14 cellular contexts compared by ENCODE assay signal in the genomic region with DNA sequence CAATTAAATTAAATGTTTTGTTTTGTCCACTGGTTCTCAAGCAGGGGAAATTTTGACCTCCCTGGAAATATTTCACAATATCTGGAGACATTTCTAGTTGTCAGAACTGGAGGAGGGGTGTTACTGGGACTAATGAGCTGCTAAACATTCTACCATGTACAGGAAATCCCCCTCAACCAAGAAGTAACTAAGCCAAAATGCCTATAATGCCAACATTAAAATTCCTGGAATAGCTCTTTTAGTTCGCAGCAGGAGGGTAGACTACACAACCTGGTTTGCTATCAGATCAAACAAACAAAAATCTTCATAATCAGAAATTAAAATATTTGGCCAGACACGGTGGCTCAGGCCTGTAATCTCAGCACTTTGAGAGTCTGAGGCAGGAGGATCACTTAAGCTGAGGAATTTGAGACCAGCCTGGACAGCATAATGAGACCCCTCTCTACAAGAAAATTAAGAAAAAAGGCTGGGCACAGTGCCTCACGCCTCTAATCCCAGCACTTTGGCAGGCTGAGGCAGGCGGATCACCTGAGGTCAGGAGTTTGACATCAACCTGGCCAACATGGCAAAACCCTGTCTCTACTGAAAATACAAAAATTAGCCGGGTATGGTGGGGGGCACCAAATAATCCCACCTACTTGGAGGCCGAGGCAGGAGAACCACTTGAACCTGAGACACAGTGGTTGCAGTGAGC. TPM values are rescaled to one million over a fixed set of nuclear protein-coding genes. Genes with fewer than 3 reads are reported as not detected.
A peak's percentile ranks its signal among the peaks of the same experiment; 100 is the strongest.
DNase-seq lines count a peak whose midpoint lies in the region; ATAC-seq and TF ChIP-seq lines count a peak whose summit lies in the region.
"Had no signal": no experiment of that assay in that cellular context is flagged by ENCODE, and none has a peak within 500 bp of the region (broad histone marks: within the 10 kb centered on the region; RNA-seq: fewer than 3 reads in every experiment).

No MANE protein-coding gene starts in this region.

- intact Hi-C loops in head of caudate nucleus (cut with DNase I), result no loop called here

- H3K4me1 Mint-ChIP-seq in glutamatergic neuron (ENCODE audit: low read depth, unreplicated experiment) (peaks cover 4% of the 10 kb centered on the region), T-cell (peaks cover 0 to 4% (median 1%) of the 10 kb centered on the region in 3 donors)
- no peaks in the 10 kb centered on the region for H3K4me1 Mint-ChIP-seq in stimulated activated memory B cell treated with anti-CD40 and anti-IgM and Interleukin-4, amounts not matched to agents 10 μg/mL and 1 μg/mL and 100 μg/mL, for 72 hours
- H3K4me1 Mint-ChIP-seq: activated T-helper 17 cell treated with anti-CD3 and anti-CD28 coated beads, Interleukin-2, amount 50 U/mL, for 72 hours had no signal

- CTCF ChIA-PET in T-cell (lab: Charles Lee), result interaction anchor here in 1 of 2 donors (0.7 kb wide), 1 partner anchor 540 kb away, joined by 3 read pairs; no protein-coding TSS in a partner anchor

- H3K4me3 Mint-ChIP-seq in glutamatergic neuron (ENCODE audit: unreplicated experiment) (peak overlapping the region; percentile 15), T-cell (no peak overlapping the region)
- H3K4me3 Mint-ChIP-seq in stimulated activated memory B cell treated with anti-CD40 and anti-IgM and Interleukin-4, amounts not matched to agents 10 μg/mL and 1 μg/mL and 100 μg/mL, for 72 hours, result no peak overlapping the region
- H3K4me3 Mint-ChIP-seq: activated CD4-positive, alpha-beta T cell treated with anti-CD3 and anti-CD28 coated beads, Interleukin-2, amount 10 ng/mL, durations not matched to agents 7 days and 5 days; activated T-helper 17 cell treated with anti-CD3 and anti-CD28 coated beads, Interleukin-2, amount 50 U/mL, for 72 hours; CD8-positive, alpha-beta T cell; stimulated activated naive CD8-positive, alpha-beta T cell treated with anti-CD3 and anti-CD28 coated beads, Interleukin-15, Interleukin-2, amounts not matched to agents 100 ng/mL and 50 ng/mL, for 24 hours; T-helper 2 cell treated with Interferon-gamma antibody and Interleukin-4, amounts not matched to agents 5 μg/mL and 100 μg/mL, for 36 hours had no signal

- DNase-seq in GM03348 (ENCODE audit: low spot score) (peak; percentile 27), amniotic epithelial cell (ENCODE audit: low read depth) (peak; percentile 72), glutamatergic neuron (no peak), retinal pigment epithelial cell (ENCODE audit: low read depth) (peak; percentile 89), head of caudate nucleus (no peak), T-cell (no peak), NCI-H1930 (lab: John Stamatoyannopoulos, UW) (no peak)
- DNase-seq: activated CD4-positive, alpha-beta T cell treated with anti-CD3 and anti-CD28 coated beads, Interleukin-2, amount 10 ng/mL, durations not matched to agents 7 days and 5 days; CD8-positive, alpha-beta T cell; retina had no signal

- H3K27ac Mint-ChIP-seq in glutamatergic neuron (ENCODE audit: unreplicated experiment), result no peak overlapping the region
- no peak overlapping the region for H3K27ac Mint-ChIP-seq in stimulated activated memory B cell treated with anti-CD40 and anti-IgM and Interleukin-4, amounts not matched to agents 10 μg/mL and 1 μg/mL and 100 μg/mL, for 72 hours
- H3K27ac Mint-ChIP-seq in T-cell, result no peak overlapping the region
- H3K27ac Mint-ChIP-seq: activated CD4-positive, alpha-beta T cell treated with anti-CD3 and anti-CD28 coated beads, Interleukin-2, amount 10 ng/mL, durations not matched to agents 7 days and 5 days; activated T-helper 17 cell treated with anti-CD3 and anti-CD28 coated beads, Interleukin-2, amount 50 U/mL, for 72 hours; CD8-positive, alpha-beta T cell; stimulated activated naive CD8-positive, alpha-beta T cell treated with anti-CD3 and anti-CD28 coated beads, Interleukin-15, Interleukin-2, amounts not matched to agents 100 ng/mL and 50 ng/mL, for 24 hours; T-helper 2 cell treated with Interferon-gamma antibody and Interleukin-4, amounts not matched to agents 5 μg/mL and 100 μg/mL, for 36 hours had no signal

- no peaks in the 10 kb centered on the region for H3K9me3 Mint-ChIP-seq in glutamatergic neuron (ENCODE audit: unreplicated experiment)
- no peaks in the 10 kb centered on the region for H3K9me3 Mint-ChIP-seq in stimulated activated memory B cell treated with anti-CD40 and anti-IgM and Interleukin-4, amounts not matched to agents 10 μg/mL and 1 μg/mL and 100 μg/mL, for 72 hours
- H3K9me3 Mint-ChIP-seq in T-cell, result no peaks in the 10 kb centered on the region
- H3K9me3 Mint-ChIP-seq: activated CD4-positive, alpha-beta T cell treated with anti-CD3 and anti-CD28 coated beads, Interleukin-2, amount 10 ng/mL, durations not matched to agents 7 days and 5 days; activated T-helper 17 cell treated with anti-CD3 and anti-CD28 coated beads, Interleukin-2, amount 50 U/mL, for 72 hours; CD8-positive, alpha-beta T cell; stimulated activated naive CD8-positive, alpha-beta T cell treated with anti-CD3 and anti-CD28 coated beads, Interleukin-15, Interleukin-2, amounts not matched to agents 100 ng/mL and 50 ng/mL, for 24 hours; T-helper 2 cell treated with Interferon-gamma antibody and Interleukin-4, amounts not matched to agents 5 μg/mL and 100 μg/mL, for 36 hours had no signal

- no peaks in the 10 kb centered on the region for H3K36me3 Mint-ChIP-seq in glutamatergic neuron (ENCODE audit: unreplicated experiment)
- no peaks in the 10 kb centered on the region for H3K36me3 Mint-ChIP-seq in stimulated activated memory B cell treated with anti-CD40 and anti-IgM and Interleukin-4, amounts not matched to agents 10 μg/mL and 1 μg/mL and 100 μg/mL, for 72 hours
- no peaks in the 10 kb centered on the region for H3K36me3 Mint-ChIP-seq in T-cell
- H3K36me3 Mint-ChIP-seq: CD8-positive, alpha-beta T cell had no signal

- no peak overlapping the region for H3K4me3 ChIP-seq in retinal pigment epithelial cell (ENCODE audit: low read length)

- TF ChIP-seq CTCF in glutamatergic neuron (IDR thresholded peaks at IDR 0.05; ENCODE audit: partially characterized antibody, unreplicated experiment) (no peak), retinal pigment epithelial cell (conservative IDR thresholded peaks at IDR 0.05; ENCODE audit: low read depth, low read length) (no peak)

- no peak for ATAC-seq in stimulated activated memory B cell treated with anti-CD40 and anti-IgM and Interleukin-4, amounts not matched to agents 10 μg/mL and 1 μg/mL and 100 μg/mL, for 72 hours
- no peak for ATAC-seq in T-cell (replicated peaks in 1 of 4)
- ATAC-seq: activated T-helper 17 cell treated with anti-CD3 and anti-CD28 coated beads, Interleukin-2, amount 50 U/mL, for 72 hours; CD8-positive, alpha-beta T cell had no signal

- POLR2A ChIA-PET in T-cell (lab: Charles Lee), result no interaction called here

- no peaks in the 10 kb centered on the region for H3K27me3 Mint-ChIP-seq in glutamatergic neuron (ENCODE audit: unreplicated experiment)
- no peaks in the 10 kb centered on the region for H3K27me3 Mint-ChIP-seq in stimulated activated memory B cell treated with anti-CD40 and anti-IgM and Interleukin-4, amounts not matched to agents 10 μg/mL and 1 μg/mL and 100 μg/mL, for 72 hours
- H3K27me3 Mint-ChIP-seq in T-cell, result no peaks in the 10 kb centered on the region
- H3K27me3 Mint-ChIP-seq: activated CD4-positive, alpha-beta T cell treated with anti-CD3 and anti-CD28 coated beads, Interleukin-2, amount 10 ng/mL, durations not matched to agents 7 days and 5 days; activated T-helper 17 cell treated with anti-CD3 and anti-CD28 coated beads, Interleukin-2, amount 50 U/mL, for 72 hours; stimulated activated naive CD8-positive, alpha-beta T cell treated with anti-CD3 and anti-CD28 coated beads, Interleukin-15, Interleukin-2, amounts not matched to agents 100 ng/mL and 50 ng/mL, for 24 hours had no signal

RNA-seq across cellular contexts. Expression of a gene that starts 13.7 kb away (rescaled TPM):
- total RNA-seq in glutamatergic neuron (ENCODE audit: unreplicated experiment) (513 TPM), T-cell (100 to 1,000 TPM in 4 of 5 donors, 10 to 100 TPM in 1; 93.4 to 114 (median 109) TPM)

RNA-seq across cellular contexts. Expression of a gene that starts 18.5 kb away (rescaled TPM):
- total RNA-seq in glutamatergic neuron (ENCODE audit: unreplicated experiment), result 31.8 TPM
- total RNA-seq in T-cell, result 10 to 100 TPM; 19.2 to 40.4 (median 37.2) TPM

RNA-seq across cellular contexts. Expression of a gene that starts 18.7 kb away (rescaled TPM):
- 47.2 TPM for total RNA-seq in glutamatergic neuron (ENCODE audit: unreplicated experiment)
- total RNA-seq in T-cell, result 10 to 100 TPM; 21.2 to 34.3 (median 31.5) TPM

Comparison
In these comparisons a context has a peak if more than half of its experiments do, and no peak if none do; other contexts are left out.
1. DNase-seq: peak in GM03348 (single experiment), amniotic epithelial cell (single experiment) and retinal pigment epithelial cell (single experiment); none in glutamatergic neuron (single experiment), head of caudate nucleus (0 of 42), T-cell (0 of 34) and NCI-H1930 (0 of 2).